1 cellular context compared by ENCODE assay signal in genomic region chr10:95561200-95562177, GRCh38.
A peak's percentile ranks its signal among the peaks of the same experiment; 100 is the strongest.
TF ChIP-seq lines count a peak whose summit lies in the region.

Gene SORBS1, minus strand, starts transcription at chr10:95561371. Its CDS starts 120,236 bp downstream, at chr10:95441135.

TF ChIP-seq in GM12878, 131 proteins besides CTCF, POLR2A, EP300 and RAD21 (continued from another document and continues in another):
- no peak for TF ChIP-seq CUX1 (IDR thresholded peaks at IDR 0.05; ENCODE audit: insufficient replicate concordance, low read depth, low read length)
- TF ChIP-seq YBX1 (IDR thresholded peaks at IDR 0.05) = no peak
- no peak for TF ChIP-seq ELK1 (IDR thresholded peaks at IDR 0.05; ENCODE audit: low read depth, low read length)
- no peak for TF ChIP-seq ZBED1 (IDR thresholded peaks at IDR 0.05; ENCODE audit: borderline replicate concordance)
- no peak for TF ChIP-seq NR2C1 (IDR thresholded peaks at IDR 0.05)
- 0 out of 2 replicates have a peak, but pooled peaks have one; percentile 10 for TF ChIP-seq CREM (IDR thresholded peaks at IDR 0.05; ENCODE audit: low read depth)
- TF ChIP-seq ATF7 (IDR thresholded peaks at IDR 0.05; ENCODE audit: low read depth) = no peak
- TF ChIP-seq SIN3A (IDR thresholded peaks at IDR 0.05; ENCODE audit: low read depth, low read length) = no peak
- TF ChIP-seq SMARCA5 (IDR thresholded peaks at IDR 0.05) = no peak
- TF ChIP-seq BHLHE40 (IDR thresholded peaks at IDR 0.05; ENCODE audit: borderline replicate concordance in 1 of 2, low read depth in 2 of 2, low read length in 1 of 2) = peak in 1 of 2 experiments; percentile 35; a peak in 1 of 4 replicates
- TF ChIP-seq ESRRA (IDR thresholded peaks at IDR 0.05; ENCODE audit: low read length) = no peak
- no peak for TF ChIP-seq CHD4 (IDR thresholded peaks at IDR 0.05)
- TF ChIP-seq RCOR1 (conservative IDR thresholded peaks at IDR 0.05; ENCODE audit: low read depth, low read length) = no peak
- TF ChIP-seq MEF2B (IDR thresholded peaks at IDR 0.05; ENCODE audit: partially characterized antibody, poor library complexity, severe bottlenecking) = no peak
- TF ChIP-seq BACH1 (IDR thresholded peaks at IDR 0.05; ENCODE audit: borderline replicate concordance) = no peak
- TF ChIP-seq USF2 (IDR thresholded peaks at IDR 0.05; ENCODE audit: borderline replicate concordance, low read depth, low read length) = no peak
- no peak for TF ChIP-seq MTA2 (IDR thresholded peaks at IDR 0.05; ENCODE audit: low read depth)
- no peak for TF ChIP-seq FOXK2 (IDR thresholded peaks at IDR 0.05)
- no peak for TF ChIP-seq SIX5 (IDR thresholded peaks at IDR 0.05; ENCODE audit: low read depth, low read length, severe bottlenecking)
- TF ChIP-seq RFX5 (IDR thresholded peaks at IDR 0.05; ENCODE audit: low read depth, low read length) = 0 out of 2 replicates have a peak, but pooled peaks have one; percentile 31
- TF ChIP-seq TBL1XR1 (IDR thresholded peaks at IDR 0.05; ENCODE audit: low read depth, low read length) = no peak
- TF ChIP-seq IKZF1 (conservative IDR thresholded peaks at IDR 0.05) = peak; percentile 34; the same call in 1 of the 2 replicates
- TF ChIP-seq BCLAF1 (IDR thresholded peaks at IDR 0.05) = no peak
- TF ChIP-seq EGR1 (IDR thresholded peaks at IDR 0.05; ENCODE audit: borderline replicate concordance in 1 of 2, low read depth in 2 of 2, low read length in 2 of 2) = no peak
- no peak for TF ChIP-seq PBX3 (IDR thresholded peaks at IDR 0.05; ENCODE audit: insufficient replicate concordance, low read depth, low read length)
- peak; percentile 45; the same call in 1 of the 2 replicates for TF ChIP-seq MXI1 (IDR thresholded peaks at IDR 0.05; ENCODE audit: low read depth, low read length)
- TF ChIP-seq ZNF384 (IDR thresholded peaks at IDR 0.05; ENCODE audit: borderline replicate concordance, low read depth, low read length) = no peak
- no peak for TF ChIP-seq KAT2A (conservative IDR thresholded peaks at IDR 0.05; ENCODE audit: control insufficient read depth, low read depth, low read length)
- TF ChIP-seq RUNX3 (IDR thresholded peaks at IDR 0.05; ENCODE audit: low read length) = no peak
- no peak for TF ChIP-seq E4F1 (IDR thresholded peaks at IDR 0.05; ENCODE audit: borderline replicate concordance, partially characterized antibody)
- TF ChIP-seq PRDM15 (CRISPR knock-in tag; IDR thresholded peaks at IDR 0.05) = no peak
- TF ChIP-seq MAX (IDR thresholded peaks at IDR 0.05; ENCODE audit: low read depth, low read length) = 0 out of 2 replicates have a peak, but pooled peaks have one; percentile 56
- TF ChIP-seq HDGF (IDR thresholded peaks at IDR 0.05) = no peak
- no peak for TF ChIP-seq CEBPZ (IDR thresholded peaks at IDR 0.05; ENCODE audit: low read depth, low read length)
- 0 out of 2 replicates have a peak, but pooled peaks have one; percentile 46 for TF ChIP-seq ZNF207 (IDR thresholded peaks at IDR 0.05; ENCODE audit: borderline replicate concordance)
- no peak for TF ChIP-seq POLR2AphosphoS5 (IDR thresholded peaks at IDR 0.05; ENCODE audit: low read length)
- TF ChIP-seq EED (IDR thresholded peaks at IDR 0.05; ENCODE audit: low read depth) = no peak
- peak; percentile 56 for TF ChIP-seq SP1 (IDR thresholded peaks at IDR 0.05; ENCODE audit: low read depth, low read length)
- no peak for TF ChIP-seq SUPT20H (IDR thresholded peaks at IDR 0.05; ENCODE audit: borderline replicate concordance, control insufficient read depth, low read depth, low read length)
